27 cellular contexts compared by ENCODE assay signal in the genomic region with DNA sequence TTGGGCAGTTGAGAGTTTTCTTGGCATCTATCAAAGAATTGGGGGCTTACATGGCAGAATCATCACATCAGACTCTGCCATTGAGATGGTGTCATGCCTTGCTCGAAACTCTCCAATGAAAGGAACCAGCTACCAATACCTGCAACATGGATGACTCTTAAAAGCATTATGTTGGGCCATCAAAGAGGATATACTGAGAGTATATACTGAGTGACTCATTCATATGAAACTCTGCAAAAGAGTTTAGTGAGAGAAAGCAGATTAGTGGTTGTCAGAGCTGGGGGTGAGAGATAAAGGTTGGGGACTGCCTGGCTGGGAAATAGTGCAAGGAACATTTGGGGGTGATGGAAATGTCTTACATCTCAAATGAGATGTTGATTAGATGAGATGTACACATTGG. TPM values are rescaled to one million over a fixed set of nuclear protein-coding genes. Genes with fewer than 3 reads are reported as not detected.
"Had no signal": no experiment of that assay in that cellular context is flagged by ENCODE, and none has a peak within 500 bp of the region (broad histone marks: within the 10 kb centered on the region; RNA-seq: fewer than 3 reads in every experiment).

No MANE protein-coding gene starts in this region.

- H3K27ac Mint-ChIP-seq: activated CD4-positive, alpha-beta T cell treated with anti-CD3 and anti-CD28 coated beads, Interleukin-2, amount 10 ng/mL, durations not matched to agents 7 days and 5 days; activated naive CD4-positive, alpha-beta T cell treated with anti-CD3 and anti-CD28 coated beads for 36 hours; activated T-helper 2 cell treated with anti-CD3 and anti-CD28 coated beads, Interferon-gamma antibody, Interleukin-2, Interleukin-4, amounts not matched to agents 10 μg/mL and 5 μg/mL and 100 μg/mL, durations not matched to agents 14 hours and 24 hours and 36 hours; immature natural killer cell; naive B cell; neural progenitor cell; progenitor cell of endocrine pancreas had no signal

- H3K4me1 Mint-ChIP-seq: activated CD4-positive, alpha-beta T cell treated with anti-CD3 and anti-CD28 coated beads, Interleukin-2, amount 10 ng/mL, durations not matched to agents 7 days and 5 days; immature natural killer cell; naive B cell had no signal

- H3K27me3 ChIP-seq: ascending aorta, breast epithelium, neural progenitor cell, right atrium auricular region, stomach, vagina had no signal

- DNase-seq: activated CD4-positive, alpha-beta T cell treated with anti-CD3 and anti-CD28 coated beads, Interleukin-2, amount 10 ng/mL, durations not matched to agents 7 days and 5 days; activated naive CD4-positive, alpha-beta T cell treated with anti-CD3 and anti-CD28 coated beads for 36 hours; effector CD4-positive, alpha-beta T cell; heart right ventricle; immature natural killer cell; kidney glomerular epithelial cell; left ventricle myocardium superior; mucosa of descending colon; naive B cell; stimulated activated CD4-positive, alpha-beta T cell treated with anti-CD3 and anti-CD28 coated beads, Interleukin-2, amount 100 ng/mL, for 24 hours; stomach; SW 1271; trophoblast cell had no signal

- H3K9me3 ChIP-seq: ascending aorta, breast epithelium, heart right ventricle, mucosa of descending colon, right atrium auricular region, stomach, vagina had no signal

- H3K27ac ChIP-seq: ascending aorta, breast epithelium, heart right ventricle, neural progenitor cell, right atrium auricular region, stomach, vagina had no signal

- H3K4me3 ChIP-seq: ascending aorta, breast epithelium, heart right ventricle, mucosa of descending colon, neural progenitor cell, right atrium auricular region, stomach, vagina had no signal

- H3K4me3 Mint-ChIP-seq: activated CD4-positive, alpha-beta T cell treated with anti-CD3 and anti-CD28 coated beads, Interleukin-2, amount 10 ng/mL, durations not matched to agents 7 days and 5 days; activated naive CD4-positive, alpha-beta T cell treated with anti-CD3 and anti-CD28 coated beads for 36 hours; immature natural killer cell; naive B cell; neural progenitor cell had no signal

- H3K36me3 ChIP-seq: ascending aorta, breast epithelium, heart right ventricle, neural progenitor cell, right atrium auricular region, stomach, vagina had no signal

- H3K27me3 Mint-ChIP-seq: activated CD4-positive, alpha-beta T cell treated with anti-CD3 and anti-CD28 coated beads, Interleukin-2, amount 10 ng/mL, durations not matched to agents 7 days and 5 days had no signal

- H3K4me1 ChIP-seq: ascending aorta, breast epithelium, heart right ventricle, right atrium auricular region, stomach, vagina had no signal

- H3K36me3 Mint-ChIP-seq: immature natural killer cell, naive B cell, neural progenitor cell had no signal

- ATAC-seq: heart right ventricle, left ventricle myocardium superior, mucosa of descending colon had no signal

- H3K9me3 Mint-ChIP-seq: activated CD4-positive, alpha-beta T cell treated with anti-CD3 and anti-CD28 coated beads, Interleukin-2, amount 10 ng/mL, durations not matched to agents 7 days and 5 days; activated naive CD4-positive, alpha-beta T cell treated with anti-CD3 and anti-CD28 coated beads for 36 hours; activated T-helper 2 cell treated with anti-CD3 and anti-CD28 coated beads, Interferon-gamma antibody, Interleukin-2, Interleukin-4, amounts not matched to agents 10 μg/mL and 5 μg/mL and 100 μg/mL, durations not matched to agents 14 hours and 24 hours and 36 hours; immature natural killer cell; neural progenitor cell had no signal

RNA-seq across cellular contexts. Expression of a gene that starts 14.7 kb away (rescaled TPM):
- total RNA-seq: activated CD4-positive, alpha-beta T cell treated with anti-CD3 and anti-CD28 coated beads, Interleukin-2, amount 10 ng/mL, durations not matched to agents 7 days and 5 days; activated CD8-positive, alpha-beta memory T cell treated with anti-CD3 and anti-CD28 coated beads for 36 hours; activated naive CD4-positive, alpha-beta T cell treated with anti-CD3 and anti-CD28 coated beads for 36 hours; activated T-helper 2 cell treated with anti-CD3 and anti-CD28 coated beads, Interferon-gamma antibody, Interleukin-2, Interleukin-4, amounts not matched to agents 10 μg/mL and 5 μg/mL and 100 μg/mL, durations not matched to agents 14 hours and 24 hours and 36 hours; ascending aorta; breast epithelium; cerebellum; heart right ventricle; left ventricle myocardium superior; mucosa of descending colon; osteoblast; progenitor cell of endocrine pancreas; right atrium auricular region; stomach; T-helper 2 cell treated with Interferon-gamma antibody and Interleukin-4, amounts not matched to agents 100 ng/mL and 5 ng/mL, for 36 hours; temporal lobe; vagina had no signal
- polyA plus RNA-seq: adipose tissue, esophagus, heart right ventricle, immature natural killer cell, stomach had no signal
